27 cellular contexts compared by ENCODE assay signal in the genomic region with DNA sequence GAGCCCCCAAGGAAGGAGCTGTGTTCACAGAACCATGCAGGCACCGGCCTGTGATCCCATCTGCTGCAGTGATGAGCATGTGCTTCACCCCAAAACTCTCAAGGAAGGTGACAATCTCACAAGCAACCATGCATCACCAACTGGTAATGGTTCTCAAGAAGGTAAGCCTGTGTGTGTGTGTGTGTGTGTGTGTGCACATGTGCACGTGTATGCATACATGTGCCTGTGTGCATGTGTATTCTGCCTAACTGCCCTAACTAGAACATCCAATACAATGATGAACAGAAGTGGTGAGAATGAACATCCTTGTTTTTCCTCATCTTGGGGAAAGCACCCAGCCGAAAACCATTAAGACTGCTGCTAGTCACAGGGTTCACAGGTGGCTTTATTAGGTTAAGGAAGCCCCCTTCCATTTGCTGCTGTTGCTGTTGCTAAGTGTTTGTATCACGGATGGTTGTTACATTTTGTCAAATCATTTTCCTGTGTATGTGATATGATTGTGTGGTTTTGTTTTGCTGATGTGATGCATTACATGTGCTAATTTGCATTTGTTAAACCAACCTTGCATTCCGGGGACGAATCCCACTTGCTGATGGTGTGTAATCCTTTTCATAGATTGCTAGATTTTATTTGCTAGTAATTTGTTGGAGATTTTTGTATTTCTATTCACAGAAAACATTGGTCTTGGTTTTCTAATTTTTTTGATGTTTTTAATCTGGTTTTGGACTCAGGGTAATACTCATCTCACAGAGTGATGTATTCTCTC.
"Had no signal": no experiment of that assay in that cellular context is flagged by ENCODE, and none has a peak within 500 bp of the region (broad histone marks: within the 10 kb centered on the region; RNA-seq: fewer than 3 reads in every experiment).

No MANE protein-coding gene starts in this region.

- H2AFZ ChIP-seq: neural progenitor cell had no signal

- H3K9me3 ChIP-seq: testis, thyroid gland, vagina had no signal

- FAIRE-seq: keratinocyte had no signal

- H3K9ac ChIP-seq: neural progenitor cell had no signal

- H3K36me3 ChIP-seq: left ventricle myocardium inferior, ovary, right atrium auricular region, stomach, thyroid gland, transverse colon, upper lobe of left lung, vagina had no signal

- H3K4me2 ChIP-seq: neural progenitor cell had no signal

- H3K4me1 ChIP-seq: neural progenitor cell, testis, thyroid gland had no signal

- ATAC-seq: left cardiac atrium; natural killer cell; sciatic nerve; stimulated activated naive B cell treated with anti-CD40 and anti-IgM and Interleukin-4, amounts not matched to agents 10 μg/mL and 1 μg/mL and 100 μg/mL, for 72 hours; stimulated activated naive CD8-positive, alpha-beta T cell treated with anti-CD3 and anti-CD28 coated beads, Interleukin-15, Interleukin-2, amounts not matched to agents 100 U/mL and 50 U/mL, for 24 hours had no signal

- H3K27me3 ChIP-seq: neural progenitor cell, ovary, right atrium auricular region, stomach, testis, thyroid gland, transverse colon, upper lobe of left lung, vagina had no signal

- H3K4me3 ChIP-seq: left ventricle myocardium inferior, lung, neural progenitor cell, ovary, right atrium auricular region, skin epidermis, stomach, testis, thyroid gland, transverse colon, upper lobe of left lung, vagina had no signal

- H3K27ac ChIP-seq: left ventricle myocardium inferior, neural progenitor cell, ovary, right atrium auricular region, skin epidermis, stomach, testis, thyroid gland, transverse colon, upper lobe of left lung, vagina had no signal

- DNase-seq: hippocampal formation; kidney glomerular epithelial cell; left cardiac atrium; left ventricle myocardium inferior; mesendoderm; naive B cell; natural killer cell; nephron progenitor cell; ovary; stimulated activated CD4-positive, alpha-beta T cell treated with anti-CD3 and anti-CD28 coated beads, Interleukin-12 subunit alpha, Interleukin-12 subunit beta, amount 100 ng/mL, for 4 hours; stimulated activated CD4-positive, alpha-beta T cell treated with anti-CD3 and anti-CD28 coated beads, Interleukin-15, amount 100 ng/mL, for 24 hours; stimulated activated CD4-positive, alpha-beta T cell treated with anti-CD3 and anti-CD28 coated beads, Interleukin-2, amount 100 ng/mL, for 24 hours; stimulated activated CD4-positive, alpha-beta T cell treated with anti-CD3 and anti-CD28 coated beads, Interleukin-4, amount 100 ng/mL, for 1 hour; stimulated activated naive B cell treated with anti-CD40 and anti-IgM and Interleukin-4, amounts not matched to agents 10 μg/mL and 1 μg/mL and 100 μg/mL, for 72 hours; stimulated activated naive CD8-positive, alpha-beta T cell treated with anti-CD3 and anti-CD28 coated beads, Interleukin-15, Interleukin-2, amounts not matched to agents 100 U/mL and 50 U/mL, for 24 hours; stomach; testis; thyroid gland; transverse colon; upper lobe of left lung had no signal
